ENCODE assay signal across 1 cellular context in the genomic region with DNA sequence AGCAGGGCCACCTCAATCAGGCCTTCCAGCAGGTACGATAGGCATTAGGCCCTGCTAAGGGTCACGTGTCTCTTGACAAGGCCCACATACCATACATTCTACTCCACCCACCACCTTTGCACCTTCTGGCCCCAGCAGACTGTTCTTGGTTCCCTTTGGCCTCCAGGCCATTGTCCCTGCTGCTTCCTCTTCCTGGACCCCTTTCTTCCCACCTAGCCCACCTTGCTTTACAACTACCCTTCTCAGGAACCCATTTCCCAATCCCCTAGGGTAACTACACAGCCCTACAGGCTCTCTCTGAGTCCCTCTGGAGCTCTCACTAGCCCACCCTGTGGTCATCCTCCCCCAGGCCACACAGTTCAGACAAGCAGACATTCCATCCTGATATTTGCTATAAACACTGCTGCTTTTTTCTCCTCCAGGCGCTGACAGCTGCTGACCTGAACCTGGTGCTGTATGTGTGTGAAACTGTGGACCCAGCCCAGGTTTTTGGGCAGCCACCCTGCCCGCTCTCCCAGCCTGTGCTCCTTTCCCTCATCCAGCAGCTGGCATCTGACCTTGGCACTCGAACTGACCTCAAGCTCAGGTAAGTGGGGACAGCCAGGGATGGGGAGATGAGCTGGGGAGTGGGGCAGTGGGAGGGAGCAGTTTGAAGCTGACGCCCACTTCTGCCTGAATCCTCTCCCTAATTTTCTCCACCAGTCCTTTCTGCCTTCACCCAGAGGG.
TF ChIP-seq lines count a peak whose summit lies in the region.

No MANE protein-coding gene starts in this region.

TF ChIP-seq in HepG2, 621 proteins besides CTCF, POLR2A, EP300 and RAD21 (continues in another document):
- TF ChIP-seq SAP130 (CRISPR knock-in tag; IDR thresholded peaks at IDR 0.05; ENCODE audit: low read depth) (0 out of 2 replicates have a peak, but pooled peaks have one; percentile 5), FOXO4 (CRISPR knock-in tag; conservative IDR thresholded peaks at IDR 0.05) (no peak), ZUFSP (CRISPR knock-in tag; IDR thresholded peaks at IDR 0.05; ENCODE audit: borderline replicate concordance) (no peak), MXD4 (CRISPR knock-in tag; IDR thresholded peaks at IDR 0.05) (0 out of 2 replicates have a peak, but pooled peaks have one; percentile 34), ZBTB3 (CRISPR knock-in tag; IDR thresholded peaks at IDR 0.05; ENCODE audit: borderline replicate concordance, low read depth) (no peak), ZNF441 (CRISPR knock-in tag; IDR thresholded peaks at IDR 0.05; ENCODE audit: borderline replicate concordance) (no peak), HNRNPL (IDR thresholded peaks at IDR 0.05; ENCODE audit: low read depth, low read length) (0 out of 2 replicates have a peak, but pooled peaks have one; percentile 58), ZNF124 (CRISPR knock-in tag; IDR thresholded peaks at IDR 0.05) (no peak), TOPORS (CRISPR knock-in tag; IDR thresholded peaks at IDR 0.05) (no peak), SP5 (CRISPR knock-in tag; IDR thresholded peaks at IDR 0.05; ENCODE audit: borderline replicate concordance, low read depth) (peak; percentile 47; the same call in 1 of the 2 replicates), GLI4 (CRISPR knock-in tag; IDR thresholded peaks at IDR 0.05; ENCODE audit: borderline replicate concordance) (0 out of 2 replicates have a peak, but pooled peaks have one; percentile 47), HNF4G (IDR thresholded peaks at IDR 0.05; ENCODE audit: borderline replicate concordance, low read depth, low read length) (peak; percentile 37; the same call in 1 of the 2 replicates), HNF4G (CRISPR knock-in tag; IDR thresholded peaks at IDR 0.05; ENCODE audit: borderline replicate concordance, low read depth) (no peak), CSRNP1 (CRISPR knock-in tag; IDR thresholded peaks at IDR 0.05) (no peak), ZBTB21 (CRISPR knock-in tag; IDR thresholded peaks at IDR 0.05) (no peak), BHLHE40 (IDR thresholded peaks at IDR 0.05; ENCODE audit: low read length) (peak; percentile 60; the same call in 1 of the 2 replicates), GZF1 (CRISPR knock-in tag; IDR thresholded peaks at IDR 0.05) (peak; percentile 60; the same call in 1 of the 2 replicates), PHF8 (CRISPR knock-in tag; IDR thresholded peaks at IDR 0.05) (no peak), NRL (CRISPR knock-in tag; IDR thresholded peaks at IDR 0.05; ENCODE audit: borderline replicate concordance) (no peak; the same call in 1 of the 2 replicates), REPIN1 (CRISPR knock-in tag; IDR thresholded peaks at IDR 0.05; ENCODE audit: borderline replicate concordance, low read depth) (no peak), ZSCAN22 (CRISPR knock-in tag; IDR thresholded peaks at IDR 0.05) (0 out of 2 replicates have a peak, but pooled peaks have one; percentile 17), ZNF205 (CRISPR knock-in tag; IDR thresholded peaks at IDR 0.05) (no peak), RAD51 (IDR thresholded peaks at IDR 0.05; ENCODE audit: borderline replicate concordance) (peak; percentile 44; the same call in 1 of the 2 replicates), KDM6A (CRISPR knock-in tag; IDR thresholded peaks at IDR 0.05; ENCODE audit: low read depth) (no peak), ZNF629 (CRISPR knock-in tag; conservative IDR thresholded peaks at IDR 0.05) (no peak), ZNF687 (CRISPR knock-in tag; IDR thresholded peaks at IDR 0.05) (peak; percentile 48; the same call in 1 of the 2 replicates), ZBTB7B (CRISPR knock-in tag; IDR thresholded peaks at IDR 0.05) (no peak), RBAK (CRISPR knock-in tag; IDR thresholded peaks at IDR 0.05) (no peak), TEAD3 (CRISPR knock-in tag; optimal IDR thresholded peaks at IDR 0.05; ENCODE audit: borderline replicate concordance) (peak; percentile 94), JARID2 (CRISPR knock-in tag; IDR thresholded peaks at IDR 0.05; ENCODE audit: insufficient replicate concordance) (peak; percentile 27), ZNF567 (CRISPR knock-in tag; IDR thresholded peaks at IDR 0.05; ENCODE audit: borderline replicate concordance) (0 out of 2 replicates have a peak, but pooled peaks have one; percentile 69)
- TF ChIP-seq, protein P1, sequence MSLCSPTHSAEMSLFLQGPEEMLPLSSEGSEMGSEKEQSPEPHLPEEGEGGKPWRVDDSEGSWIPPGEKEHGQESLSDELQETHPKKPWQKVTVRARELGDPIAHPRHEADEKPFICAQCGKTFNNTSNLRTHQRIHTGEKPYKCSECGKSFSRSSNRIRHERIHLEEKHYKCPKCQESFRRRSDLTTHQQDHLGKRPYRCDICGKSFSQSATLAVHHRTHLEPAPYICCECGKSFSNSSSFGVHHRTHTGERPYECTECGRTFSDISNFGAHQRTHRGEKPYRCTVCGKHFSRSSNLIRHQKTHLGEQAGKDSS (CRISPR knock-in tag; IDR thresholded peaks at IDR 0.05; ENCODE audit: borderline replicate concordance, low read depth), result no peak
- TF ChIP-seq, protein P2, sequence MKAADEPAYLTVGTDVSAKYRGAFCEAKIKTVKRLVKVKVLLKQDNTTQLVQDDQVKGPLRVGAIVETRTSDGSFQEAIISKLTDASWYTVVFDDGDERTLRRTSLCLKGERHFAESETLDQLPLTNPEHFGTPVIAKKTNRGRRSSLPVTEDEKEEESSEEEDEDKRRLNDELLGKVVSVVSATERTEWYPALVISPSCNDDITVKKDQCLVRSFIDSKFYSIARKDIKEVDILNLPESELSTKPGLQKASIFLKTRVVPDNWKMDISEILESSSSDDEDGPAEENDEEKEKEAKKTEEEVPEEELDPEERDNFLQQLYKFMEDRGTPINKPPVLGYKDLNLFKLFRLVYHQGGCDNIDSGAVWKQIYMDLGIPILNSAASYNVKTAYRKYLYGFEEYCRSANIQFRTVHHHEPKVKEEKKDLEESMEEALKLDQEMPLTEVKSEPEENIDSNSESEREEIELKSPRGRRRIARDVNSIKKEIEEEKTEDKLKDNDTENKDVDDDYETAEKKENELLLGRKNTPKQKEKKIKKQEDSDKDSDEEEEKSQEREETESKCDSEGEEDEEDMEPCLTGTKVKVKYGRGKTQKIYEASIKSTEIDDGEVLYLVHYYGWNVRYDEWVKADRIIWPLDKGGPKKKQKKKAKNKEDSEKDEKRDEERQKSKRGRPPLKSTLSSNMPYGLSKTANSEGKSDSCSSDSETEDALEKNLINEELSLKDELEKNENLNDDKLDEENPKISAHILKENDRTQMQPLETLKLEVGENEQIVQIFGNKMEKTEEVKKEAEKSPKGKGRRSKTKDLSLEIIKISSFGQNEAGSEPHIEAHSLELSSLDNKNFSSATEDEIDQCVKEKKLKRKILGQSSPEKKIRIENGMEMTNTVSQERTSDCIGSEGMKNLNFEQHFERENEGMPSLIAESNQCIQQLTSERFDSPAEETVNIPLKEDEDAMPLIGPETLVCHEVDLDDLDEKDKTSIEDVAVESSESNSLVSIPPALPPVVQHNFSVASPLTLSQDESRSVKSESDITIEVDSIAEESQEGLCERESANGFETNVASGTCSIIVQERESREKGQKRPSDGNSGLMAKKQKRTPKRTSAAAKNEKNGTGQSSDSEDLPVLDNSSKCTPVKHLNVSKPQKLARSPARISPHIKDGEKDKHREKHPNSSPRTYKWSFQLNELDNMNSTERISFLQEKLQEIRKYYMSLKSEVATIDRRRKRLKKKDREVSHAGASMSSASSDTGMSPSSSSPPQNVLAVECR (CRISPR knock-in tag; IDR thresholded peaks at IDR 0.05; ENCODE audit: borderline replicate concordance), result peak; percentile 22; the same call in 1 of the 2 replicates
- TF ChIP-seq, protein P3, sequence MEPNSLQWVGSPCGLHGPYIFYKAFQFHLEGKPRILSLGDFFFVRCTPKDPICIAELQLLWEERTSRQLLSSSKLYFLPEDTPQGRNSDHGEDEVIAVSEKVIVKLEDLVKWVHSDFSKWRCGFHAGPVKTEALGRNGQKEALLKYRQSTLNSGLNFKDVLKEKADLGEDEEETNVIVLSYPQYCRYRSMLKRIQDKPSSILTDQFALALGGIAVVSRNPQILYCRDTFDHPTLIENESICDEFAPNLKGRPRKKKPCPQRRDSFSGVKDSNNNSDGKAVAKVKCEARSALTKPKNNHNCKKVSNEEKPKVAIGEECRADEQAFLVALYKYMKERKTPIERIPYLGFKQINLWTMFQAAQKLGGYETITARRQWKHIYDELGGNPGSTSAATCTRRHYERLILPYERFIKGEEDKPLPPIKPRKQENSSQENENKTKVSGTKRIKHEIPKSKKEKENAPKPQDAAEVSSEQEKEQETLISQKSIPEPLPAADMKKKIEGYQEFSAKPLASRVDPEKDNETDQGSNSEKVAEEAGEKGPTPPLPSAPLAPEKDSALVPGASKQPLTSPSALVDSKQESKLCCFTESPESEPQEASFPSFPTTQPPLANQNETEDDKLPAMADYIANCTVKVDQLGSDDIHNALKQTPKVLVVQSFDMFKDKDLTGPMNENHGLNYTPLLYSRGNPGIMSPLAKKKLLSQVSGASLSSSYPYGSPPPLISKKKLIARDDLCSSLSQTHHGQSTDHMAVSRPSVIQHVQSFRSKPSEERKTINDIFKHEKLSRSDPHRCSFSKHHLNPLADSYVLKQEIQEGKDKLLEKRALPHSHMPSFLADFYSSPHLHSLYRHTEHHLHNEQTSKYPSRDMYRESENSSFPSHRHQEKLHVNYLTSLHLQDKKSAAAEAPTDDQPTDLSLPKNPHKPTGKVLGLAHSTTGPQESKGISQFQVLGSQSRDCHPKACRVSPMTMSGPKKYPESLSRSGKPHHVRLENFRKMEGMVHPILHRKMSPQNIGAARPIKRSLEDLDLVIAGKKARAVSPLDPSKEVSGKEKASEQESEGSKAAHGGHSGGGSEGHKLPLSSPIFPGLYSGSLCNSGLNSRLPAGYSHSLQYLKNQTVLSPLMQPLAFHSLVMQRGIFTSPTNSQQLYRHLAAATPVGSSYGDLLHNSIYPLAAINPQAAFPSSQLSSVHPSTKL (CRISPR knock-in tag; IDR thresholded peaks at IDR 0.05), result no peak
